In the genomic region with DNA sequence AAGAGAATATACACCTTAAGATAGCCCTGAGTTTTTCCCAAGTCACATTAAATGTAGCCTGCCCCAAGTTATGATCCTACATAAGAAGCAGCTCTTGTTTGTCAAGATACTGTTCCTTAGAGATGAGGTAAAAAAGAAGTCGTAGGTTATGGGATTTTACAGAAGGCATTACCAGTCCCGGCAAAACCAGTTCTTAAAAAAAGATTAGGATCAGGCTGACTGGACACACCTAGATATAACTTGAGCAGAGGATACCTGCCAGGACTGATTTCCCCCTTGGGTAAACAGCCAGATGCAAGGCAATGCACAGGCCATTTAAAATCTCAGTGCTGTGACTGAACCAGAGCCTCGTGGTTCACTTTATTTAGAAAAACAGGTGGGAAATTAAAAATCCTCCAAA, we compare ENCODE assay signal across 27 cellular contexts. TPM values are rescaled to one million over a fixed set of nuclear protein-coding genes. Genes with fewer than 3 reads are reported as not detected.
"Had no signal": no experiment of that assay in that cellular context is flagged by ENCODE, and none has a peak within 500 bp of the region (broad histone marks: within the 10 kb centered on the region; RNA-seq: fewer than 3 reads in every experiment).

No MANE protein-coding gene starts in this region.

- DNase-seq: activated CD4-positive, alpha-beta T cell treated with anti-CD3 and anti-CD28 coated beads for 4 hours; activated CD4-positive, alpha-beta T cell treated with anti-CD3 and anti-CD28 coated beads, Interleukin-2, amount 50 U/mL, for 4 hours; activated effector memory CD4-positive, alpha-beta T cell treated with anti-CD3 and anti-CD28 coated beads, Interleukin-2, amount 50 U/mL, for 16 hours; activated naive CD4-positive, alpha-beta T cell treated with anti-CD3 and anti-CD28 coated beads for 36 hours; activated naive CD8-positive, alpha-beta T cell treated with anti-CD3 and anti-CD28 coated beads for 36 hours; activated T-cell treated with anti-CD3 and anti-CD28 coated beads for 4 hours; adrenal gland; aorta; body of pancreas; cerebellar nuclear complex; dorsolateral prefrontal cortex; effector memory CD4-positive, alpha-beta T cell; foreskin melanocyte; heart right ventricle; midbrain; natural killer cell; right cardiac atrium; spleen; stimulated activated CD4-positive, alpha-beta T cell treated with anti-CD3 and anti-CD28 coated beads, Interleukin-2, amount 100 ng/mL, for 48 hours; stimulated activated naive CD8-positive, alpha-beta T cell treated with anti-CD3 and anti-CD28 coated beads, Interleukin-15, Interleukin-2, amounts not matched to agents 100 U/mL and 50 U/mL, for 24 hours; testis; trophoblast cell; uterus had no signal

- H3K9ac ChIP-seq: neural progenitor cell had no signal

- H3K4me1 ChIP-seq: adrenal gland, body of pancreas, esophagus muscularis mucosa, heart right ventricle, neural progenitor cell, spleen, testis, uterus had no signal

- H3K27me3 ChIP-seq: adrenal gland, body of pancreas, cardiac muscle cell, dorsolateral prefrontal cortex, esophagus muscularis mucosa, heart right ventricle, neural progenitor cell, spleen, testis, uterus had no signal

- H3K36me3 ChIP-seq: adrenal gland, cardiac muscle cell, esophagus muscularis mucosa, heart right ventricle, neural progenitor cell, spleen, uterus had no signal

- H3K27ac ChIP-seq: adrenal gland, body of pancreas, cardiac muscle cell, coronary artery, dorsolateral prefrontal cortex, esophagus muscularis mucosa, heart right ventricle, neural progenitor cell, spleen, testis, uterus had no signal

- H3K9me3 ChIP-seq: adrenal gland, body of pancreas, esophagus muscularis mucosa, heart right ventricle, spleen, testis, uterus had no signal

- ATAC-seq: body of pancreas; heart right ventricle; natural killer cell; right cardiac atrium; stimulated activated naive CD8-positive, alpha-beta T cell treated with anti-CD3 and anti-CD28 coated beads, Interleukin-15, Interleukin-2, amounts not matched to agents 100 U/mL and 50 U/mL, for 24 hours had no signal

- H3K4me3 ChIP-seq: adrenal gland, body of pancreas, cardiac muscle cell, coronary artery, dorsolateral prefrontal cortex, esophagus muscularis mucosa, heart right ventricle, neural progenitor cell, spleen, testis, uterus had no signal

RNA-seq across cellular contexts. Expression of gene SEMA5A, which starts 14.1 kb away (rescaled TPM):
- total RNA-seq: activated naive CD4-positive, alpha-beta T cell treated with anti-CD3 and anti-CD28 coated beads for 36 hours; activated naive CD8-positive, alpha-beta T cell treated with anti-CD3 and anti-CD28 coated beads for 36 hours had no signal
